27 cellular contexts compared by ENCODE assay signal in the genomic region with DNA sequence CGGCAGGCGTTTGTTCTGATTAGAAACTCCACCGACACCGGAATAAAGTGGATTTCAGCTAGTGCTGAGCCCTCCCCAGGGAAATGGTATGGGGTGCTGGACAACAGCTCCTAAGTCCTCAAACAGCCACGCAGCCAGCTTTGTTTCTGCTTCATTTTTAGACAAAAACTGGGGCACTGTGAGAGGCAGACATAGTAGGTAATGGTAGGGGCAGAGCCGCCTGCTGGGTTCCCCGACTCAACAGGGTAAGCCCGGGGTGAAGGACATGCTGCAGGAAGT.
"Had no signal": no experiment of that assay in that cellular context is flagged by ENCODE, and none has a peak within 500 bp of the region (broad histone marks: within the 10 kb centered on the region; RNA-seq: fewer than 3 reads in every experiment).

No MANE protein-coding gene starts in this region.

- H3K36me3 ChIP-seq: uterus had no signal

- H3K9me3 ChIP-seq: uterus had no signal

- H3K27ac ChIP-seq: hepatocyte, left ventricle myocardium inferior, tibial nerve, uterus had no signal

- ATAC-seq: activated CD4-positive, CD25-positive, alpha-beta regulatory T cell treated with anti-CD3 and anti-CD28 coated beads, Interleukin-2, amount 50 U/mL, for 24 hours; activated CD8-positive, alpha-beta memory T cell treated with anti-CD3 and anti-CD28 coated beads, Interleukin-2, amount 10 ng/mL, durations not matched to agents 7 days and 5 days; activated CD8-positive, alpha-beta T cell treated with anti-CD3 and anti-CD28 coated beads for 36 hours; esophagus mucosa; sciatic nerve had no signal

- H3K27me3 Mint-ChIP-seq: activated CD4-positive, alpha-beta T cell treated with anti-CD3 and anti-CD28 coated beads, Interleukin-2, amount 10 ng/mL, durations not matched to agents 24 days and 14 days; activated CD8-positive, alpha-beta memory T cell treated with anti-CD3 and anti-CD28 coated beads, Interleukin-2, amount 10 ng/mL, durations not matched to agents 7 days and 5 days; activated CD8-positive, alpha-beta T cell treated with anti-CD3 and anti-CD28 coated beads for 36 hours; activated naive CD4-positive, alpha-beta T cell treated with anti-CD3 and anti-CD28 coated beads, Interleukin-2, amount 50 U/mL, for 24 hours; brain; naive thymus-derived CD4-positive, alpha-beta T cell; stimulated activated naive B cell treated with anti-CD40 and anti-IgM and Interleukin-4, amounts not matched to agents 10 μg/mL and 1 μg/mL and 100 μg/mL, for 72 hours had no signal

- H3K27me3 ChIP-seq: hepatocyte, tibial nerve, uterus had no signal

- H3K4me1 ChIP-seq: left ventricle myocardium inferior, tibial nerve, uterus had no signal

- H3K4me2 ChIP-seq: hepatocyte had no signal

- H2AFZ ChIP-seq: hepatocyte had no signal

- H3K27ac Mint-ChIP-seq: activated CD4-positive, alpha-beta T cell treated with anti-CD3 and anti-CD28 coated beads, Interleukin-2, amount 10 ng/mL, durations not matched to agents 24 days and 14 days; activated CD8-positive, alpha-beta memory T cell treated with anti-CD3 and anti-CD28 coated beads, Interleukin-2, amount 10 ng/mL, durations not matched to agents 7 days and 5 days; activated CD8-positive, alpha-beta T cell treated with anti-CD3 and anti-CD28 coated beads for 36 hours; activated naive CD4-positive, alpha-beta T cell treated with anti-CD3 and anti-CD28 coated beads, Interleukin-2, amount 50 U/mL, for 24 hours; brain; immature natural killer cell had no signal

- H3K4me3 ChIP-seq: hepatocyte, left ventricle myocardium inferior, tibial nerve, uterus had no signal

- DNase-seq: activated CD4-positive, alpha-beta T cell treated with anti-CD3 and anti-CD28 coated beads, Interleukin-2, amount 10 ng/mL, durations not matched to agents 24 days and 14 days; activated CD8-positive, alpha-beta memory T cell treated with anti-CD3 and anti-CD28 coated beads, Interleukin-2, amount 10 ng/mL, durations not matched to agents 7 days and 5 days; activated CD8-positive, alpha-beta T cell treated with anti-CD3 and anti-CD28 coated beads for 36 hours; activated gamma-delta T cell treated with Interleukin-2 at 50 U/mL for 16 hours; activated T-cell treated with anti-CD3 and anti-CD28 coated beads for 4 hours; aorta; caudate nucleus; dermis blood vessel endothelial cell; effector CD8-positive, alpha-beta T cell; foreskin melanocyte; immature natural killer cell; left ventricle myocardium inferior; mesenchymal stem cell; naive thymus-derived CD4-positive, alpha-beta T cell; small intestine; stimulated activated CD4-positive, alpha-beta T cell treated with anti-CD3 and anti-CD28 coated beads, Interleukin-15, amount 100 ng/mL, for 24 hours; stimulated activated naive B cell treated with anti-CD40 and anti-IgM and Interleukin-4, amounts not matched to agents 10 μg/mL and 1 μg/mL and 100 μg/mL, for 72 hours; T-helper 2 cell; uterus had no signal

- H3K4me1 Mint-ChIP-seq: brain, neural crest cell had no signal

- H3K4me3 Mint-ChIP-seq: activated CD4-positive, alpha-beta T cell treated with anti-CD3 and anti-CD28 coated beads, Interleukin-2, amount 10 ng/mL, durations not matched to agents 24 days and 14 days; activated CD8-positive, alpha-beta memory T cell treated with anti-CD3 and anti-CD28 coated beads, Interleukin-2, amount 10 ng/mL, durations not matched to agents 7 days and 5 days; activated CD8-positive, alpha-beta T cell treated with anti-CD3 and anti-CD28 coated beads for 36 hours; activated naive CD4-positive, alpha-beta T cell treated with anti-CD3 and anti-CD28 coated beads, Interleukin-2, amount 50 U/mL, for 24 hours; brain; immature natural killer cell; naive thymus-derived CD4-positive, alpha-beta T cell; neural crest cell had no signal

- H3K79me2 ChIP-seq: hepatocyte had no signal

- H3K9me3 Mint-ChIP-seq: activated CD8-positive, alpha-beta T cell treated with anti-CD3 and anti-CD28 coated beads for 36 hours; activated naive CD4-positive, alpha-beta T cell treated with anti-CD3 and anti-CD28 coated beads, Interleukin-2, amount 50 U/mL, for 24 hours; immature natural killer cell had no signal
